Comparison of ENCODE assay signal across 8 cellular contexts in genomic region chr11:66126808-66127555, GRCh38. TPM values are rescaled to one million over a fixed set of nuclear protein-coding genes. Genes with fewer than 3 reads are reported as not detected.
DNase-seq lines count a peak whose midpoint lies in the region; TF ChIP-seq lines count a peak whose summit lies in the region.

No MANE protein-coding gene starts in this region.

- H3K9me3 Mint-ChIP-seq in neural progenitor cell, result no peaks in the 10 kb centered on the region

- H3K79me2 ChIP-seq in neural progenitor cell (ENCODE audit: low read depth), result no peaks in the 10 kb centered on the region

- H3K9me3 ChIP-seq in esophagus squamous epithelium (no peaks in the 10 kb centered on the region), neural progenitor cell (ENCODE audit: low read depth) (no peaks in the 10 kb centered on the region), subcutaneous abdominal adipose tissue (ENCODE audit: control insufficient read depth in 5 of 5, low read length in 5 of 5) (no peaks in the 10 kb centered on the region)

- H3K4me3 Mint-ChIP-seq in neural progenitor cell, result peak overlapping the region; percentile 27

- H3K4me3 ChIP-seq in esophagus squamous epithelium (peak overlapping the region in 3 of 4 donors; percentile 3 to 37 (median 11)), neural progenitor cell (no peak overlapping the region), subcutaneous abdominal adipose tissue (ENCODE audit: low read depth in 1 of 5, low read length in 5 of 5) (peak overlapping the region in 2 of 5 donors; percentile 2 to 6)

- H3K4me1 ChIP-seq in esophagus squamous epithelium (peaks cover 16 to 52% (median 35%) of the 10 kb centered on the region in 3 donors), neural progenitor cell (peaks cover 9% of the 10 kb centered on the region), subcutaneous abdominal adipose tissue (ENCODE audit: control insufficient read depth in 5 of 5, insufficient read depth in 5 of 5, low read length in 5 of 5) (peaks cover 0 to 44% (median 34%) of the 10 kb centered on the region in 5 donors)

- peak overlapping the region; percentile 79 to 84 (median 82) for H3K27ac ChIP-seq in esophagus squamous epithelium
- no peak overlapping the region for H3K27ac ChIP-seq in neural progenitor cell
- H3K27ac ChIP-seq in subcutaneous abdominal adipose tissue (ENCODE audit: low read depth, low read length), result peak overlapping the region; percentile 48

- H3K9ac ChIP-seq in neural progenitor cell (no peak overlapping the region), subcutaneous abdominal adipose tissue (ENCODE audit: low read length in 5 of 5) (peak overlapping the region in 2 of 5 donors; percentile 15 to 41)

- peak in 1 of 4 donors; percentile 17 for TF ChIP-seq POLR2A in esophagus squamous epithelium (IDR thresholded peaks at IDR 0.05)

- H3K36me3 ChIP-seq in esophagus squamous epithelium (no peaks in the 10 kb centered on the region), neural progenitor cell (no peaks in the 10 kb centered on the region), subcutaneous abdominal adipose tissue (ENCODE audit: control insufficient read depth in 5 of 5, insufficient read depth in 5 of 5, low read length in 5 of 5) (no peaks in the 10 kb centered on the region)

- peaks cover 2% of the 10 kb centered on the region for H3K27me3 Mint-ChIP-seq in neural progenitor cell (ENCODE audit: insufficient read depth, low read depth)

- peaks cover 26% of the 10 kb centered on the region for H3K4me1 Mint-ChIP-seq in neural progenitor cell

- H3K27me3 ChIP-seq in esophagus squamous epithelium, result no peaks in the 10 kb centered on the region
- H3K27me3 ChIP-seq in neural progenitor cell, result no peaks in the 10 kb centered on the region
- no peaks in the 10 kb centered on the region for H3K27me3 ChIP-seq in subcutaneous abdominal adipose tissue (ENCODE audit: control insufficient read depth in 5 of 5, insufficient read depth in 4 of 5, low read length in 5 of 5)

- H3F3A ChIP-seq in neural progenitor cell (ENCODE audit: low read depth), result peaks cover 9% of the 10 kb centered on the region

- intact Hi-C loops in esophagus squamous epithelium (cut with DNase I), result no loop called here

- H3K4me2 ChIP-seq in neural progenitor cell, result no peak overlapping the region

- no peaks in the 10 kb centered on the region for H4K20me1 ChIP-seq in neural progenitor cell (ENCODE audit: low read depth)

- 10 to 14% methylated on average over 10 to 14 of the region's 14 CpGs for WGBS in esophagus squamous epithelium, 2 donors

- H3K27ac Mint-ChIP-seq in neural progenitor cell, result peak overlapping the region; percentile 90

- DNase-seq in activated gamma-delta T cell treated with Interleukin-2 at 50 U/mL for 16 hours (peak; percentile 45), activated gamma-delta T cell (lab: John Stamatoyannopoulos, UW) (no peak), NCI-H2227 treated with DMSO at 0.1 percent for 48 hours (lab: John Stamatoyannopoulos, UW) (peak; percentile 62), activated T-cell treated with anti-CD3 and anti-CD28 coated beads for 24 hours (ENCODE audit: low read depth) (peak; percentile 43), esophagus squamous epithelium (lab: John Stamatoyannopoulos, UW) (no peak), neural progenitor cell (ENCODE audit: low spot score) (no peak), epidermal melanocyte (ENCODE audit: insufficient read length, low spot score) (no peak)

- H2AFZ ChIP-seq in neural progenitor cell (replicated peaks), result no peak overlapping the region

- H3K36me3 Mint-ChIP-seq in neural progenitor cell, result no peaks in the 10 kb centered on the region

- TF ChIP-seq CTCF in esophagus squamous epithelium (IDR thresholded peaks at IDR 0.05), result no peak
- TF ChIP-seq CTCF in neural progenitor cell (IDR thresholded peaks at IDR 0.05), result no peak

RNA-seq across cellular contexts. Expression of gene PACS1, which starts 56.9 kb away (rescaled TPM):
- total RNA-seq in esophagus squamous epithelium, result 10 to 100 TPM; 17.9 to 37.6 (median 25.4) TPM
- 13.4 and 15.2 TPM in 2 replicates for total RNA-seq in neural progenitor cell (ENCODE audit: low replicate concordance)

Comparison
In these comparisons a context has a peak if more than half of its experiments do, and no peak if none do; other contexts are left out.
1. DNase-seq: peak in activated gamma-delta T cell treated with Interleukin-2 at 50 U/mL for 16 hours (single experiment), NCI-H2227 treated with DMSO at 0.1 percent for 48 hours (single experiment) and activated T-cell treated with anti-CD3 and anti-CD28 coated beads for 24 hours (single experiment); none in activated gamma-delta T cell (single experiment), esophagus squamous epithelium (single experiment), neural progenitor cell (single experiment) and epidermal melanocyte (single experiment).